Comparison of ENCODE assay signal across 30 cellular contexts in genomic region chr17:68790481-68790880, GRCh38.
A peak's percentile ranks its signal among the peaks of the same experiment; 100 is the strongest.
DNase-seq lines count a peak whose midpoint lies in the region; ATAC-seq and TF ChIP-seq lines count a peak whose summit lies in the region.
"Had no signal": no experiment of that assay in that cellular context is flagged by ENCODE, and none has a peak within 500 bp of the region (broad histone marks: within the 10 kb centered on the region; RNA-seq: fewer than 3 reads in every experiment).

No MANE protein-coding gene starts in this region.

- H3K27ac ChIP-seq in left ventricle myocardium inferior (replicated peaks) (peak overlapping the region; percentile 89), rectal smooth muscle tissue (ENCODE audit: low read depth, low read length) (peak overlapping the region; percentile 35)
- H3K27ac ChIP-seq: A549, HL-60, neural progenitor cell, prostate gland, WERI-Rb-1 had no signal

- H3K9me3 ChIP-seq in left ventricle myocardium inferior (replicated peaks): peaks cover 10% of the 10 kb centered on the region
- H3K9me3 ChIP-seq: prostate gland, testis had no signal

- H3K27me3 ChIP-seq in left ventricle myocardium inferior (ENCODE audit: low read depth): no peaks in the 10 kb centered on the region
- no peaks in the 10 kb centered on the region for H3K27me3 ChIP-seq in rectal smooth muscle tissue (ENCODE audit: control insufficient read depth, insufficient read depth, low read length)
- H3K27me3 ChIP-seq in H7 (ENCODE audit: control insufficient read depth, insufficient read depth, low read length): no peaks in the 10 kb centered on the region
- H3K27me3 ChIP-seq: neural progenitor cell, testis had no signal

- H3K4me3 ChIP-seq in left ventricle myocardium inferior: no peak overlapping the region
- H3K4me3 ChIP-seq in rectal smooth muscle tissue (ENCODE audit: low read length): no peak overlapping the region
- H3K4me3 ChIP-seq in H7 (ENCODE audit: insufficient read depth, low read depth, low read length): no peak overlapping the region
- H3K4me3 ChIP-seq: A549, GM12878, neural progenitor cell, prostate gland, smooth muscle cell, testis had no signal

- ATAC-seq in Right ventricle myocardium inferior (no peak), left lobe of liver (peak; percentile 5)
- ATAC-seq: A549, GM12878 had no signal

- H3K9ac ChIP-seq in rectal smooth muscle tissue (ENCODE audit: low read length): no peak overlapping the region
- H3K9ac ChIP-seq: neural progenitor cell had no signal

- no peak for TF ChIP-seq CTCF in left ventricle myocardium inferior (IDR thresholded peaks at IDR 0.05; ENCODE audit: borderline replicate concordance)

- H3K36me3 ChIP-seq in left ventricle myocardium inferior (no peaks in the 10 kb centered on the region), rectal smooth muscle tissue (ENCODE audit: control insufficient read depth, insufficient read depth, low read length) (no peaks in the 10 kb centered on the region), H7 (replicated peaks; ENCODE audit: control insufficient read depth, insufficient read depth, low read length) (no peaks in the 10 kb centered on the region)
- H3K36me3 ChIP-seq: neural progenitor cell, prostate gland, WERI-Rb-1 had no signal

- intact Hi-C loops in left ventricle myocardium inferior (cut with micrococcal nuclease) (no loop called here), Right ventricle myocardium inferior (cut with DNase I) (loop anchor here (5.0 kb wide), 2 partner anchors 117 to 172 kb away; no protein-coding TSS in a partner anchor), posterior cingulate gyrus (cut with DNase I) (loop anchor here (5.0 kb wide), 1 partner anchor 182 kb away; no protein-coding TSS in a partner anchor)

- DNase-seq in left ventricle myocardium inferior: no peak
- no peak for DNase-seq in Right ventricle myocardium inferior (ENCODE audit: missing footprints)
- DNase-seq in left lobe of liver (ENCODE audit: low spot score): no peak
- no peak for DNase-seq in GM19238 (ENCODE audit: insufficient read length, low spot score)
- no peak for DNase-seq in posterior cingulate gyrus
- DNase-seq in H7: no peak
- DNase-seq in NCI-H128 (lab: John Stamatoyannopoulos, UW; ENCODE audit: unreplicated experiment): no peak
- DNase-seq: activated CD4-positive, alpha-beta T cell treated with anti-CD3 and anti-CD28 coated beads for 48 hours; activated CD8-positive, alpha-beta memory T cell treated with anti-CD3 and anti-CD28 coated beads for 24 hours; activated effector memory CD4-positive, alpha-beta T cell treated with Interleukin-2 at 50 U/mL for 16 hours; AML-193; aorta; CD4-positive, alpha-beta T cell; central memory CD4-positive, alpha-beta T cell; glutamatergic neuron; kidney; NCI-H1048; NCI-H187 treated with DMSO at 0.1 percent for 48 hours; NCI-H524 treated with DMSO at 0.1 percent for 48 hours; SHP77; stimulated activated CD4-positive, alpha-beta T cell treated with anti-CD3 and anti-CD28 coated beads, Interleukin-2, amount 100 ng/mL, for 48 hours; testis; WERI-Rb-1 had no signal

- H3K4me1 ChIP-seq in left ventricle myocardium inferior (peaks cover 41% of the 10 kb centered on the region), rectal smooth muscle tissue (ENCODE audit: control insufficient read depth, insufficient read depth, low read length) (no peaks in the 10 kb centered on the region)
- H3K4me1 ChIP-seq: prostate gland had no signal
